36 cellular contexts compared by ENCODE assay signal in genomic region chr5:7446913-7447312, GRCh38. TPM values are rescaled to one million over a fixed set of nuclear protein-coding genes. Genes with fewer than 3 reads are reported as not detected.
"Had no signal": no experiment of that assay in that cellular context is flagged by ENCODE, and none has a peak within 500 bp of the region (broad histone marks: within the 10 kb centered on the region; RNA-seq: fewer than 3 reads in every experiment).

No MANE protein-coding gene starts in this region.

- H3K4me3 ChIP-seq: adrenal gland, body of pancreas, breast epithelium had no signal

- H3K4me1 Mint-ChIP-seq: activated CD4-positive, alpha-beta T cell treated with anti-CD3 and anti-CD28 coated beads, Interleukin-2, amount 10 ng/mL, durations not matched to agents 24 days and 14 days; activated naive CD8-positive, alpha-beta T cell treated with anti-CD3 and anti-CD28 coated beads for 36 hours; activated T-helper 17 cell treated with anti-CD3 and anti-CD28 coated beads, Interleukin-2, amount 50 U/mL, for 72 hours had no signal

- H3K27me3 ChIP-seq: adrenal gland, body of pancreas, brain microvascular endothelial cell, breast epithelium had no signal

- H3K9me3 Mint-ChIP-seq: activated CD4-positive, alpha-beta memory T cell treated with anti-CD3 and anti-CD28 coated beads for 36 hours; activated CD4-positive, alpha-beta T cell treated with anti-CD3 and anti-CD28 coated beads, Interleukin-2, amount 10 ng/mL, durations not matched to agents 24 days and 14 days; activated CD8-positive, alpha-beta T cell treated with anti-CD3 and anti-CD28 coated beads for 36 hours; activated naive CD4-positive, alpha-beta T cell treated with anti-CD3 and anti-CD28 coated beads for 36 hours; activated naive CD8-positive, alpha-beta T cell treated with anti-CD3 and anti-CD28 coated beads for 36 hours; activated T-cell treated with anti-CD3 and anti-CD28 coated beads, Interleukin-2, amount 50 U/mL, for 4 hours; activated T-cell treated with anti-CD3 and anti-CD28 coated beads, Interleukin-2, amount 50 U/mL, for 72 hours; activated T-helper 1 cell treated with anti-CD3 and anti-CD28 coated beads, Interleukin-12 subunit alpha, Interleukin-12 subunit beta, Interleukin-2, Interleukin-4 antibody, amounts not matched to agents 30 ng/mL and 10 ng/mL and 1 ng/mL, durations not matched to agents 14 hours and 24 hours and 36 hours; activated T-helper 17 cell treated with anti-CD3 and anti-CD28 coated beads, Interleukin-2, amount 50 U/mL, for 72 hours; T-helper 1 cell treated with Interleukin-12 subunit alpha and Interleukin-12 subunit beta and Interleukin-4 antibody, amounts not matched to agents 30 μg/mL and 1 μg/mL, for 36 hours; T-helper 2 cell treated with Interferon-gamma antibody and Interleukin-4, amounts not matched to agents 5 μg/mL and 100 μg/mL, for 36 hours had no signal

- H3K4me1 ChIP-seq: adrenal gland, body of pancreas, breast epithelium had no signal

- ATAC-seq: activated CD8-positive, alpha-beta T cell treated with anti-CD3 and anti-CD28 coated beads for 36 hours; activated naive CD4-positive, alpha-beta T cell treated with anti-CD3 and anti-CD28 coated beads, Interleukin-2, amount 50 U/mL, for 72 hours; activated T-cell treated with anti-CD3 and anti-CD28 coated beads, Interleukin-2, amount 50 U/mL, for 4 hours; activated T-cell treated with anti-CD3 and anti-CD28 coated beads, Interleukin-2, amount 50 U/mL, for 72 hours; activated T-helper 17 cell treated with anti-CD3 and anti-CD28 coated beads, Interleukin-2, amount 50 U/mL, for 72 hours; body of pancreas had no signal

- H3K27ac Mint-ChIP-seq: activated CD4-positive, alpha-beta memory T cell treated with anti-CD3 and anti-CD28 coated beads for 36 hours; activated CD4-positive, alpha-beta T cell treated with anti-CD3 and anti-CD28 coated beads, Interleukin-2, amount 10 ng/mL, durations not matched to agents 24 days and 14 days; activated CD8-positive, alpha-beta T cell treated with anti-CD3 and anti-CD28 coated beads for 36 hours; activated naive CD4-positive, alpha-beta T cell treated with anti-CD3 and anti-CD28 coated beads for 36 hours; activated naive CD4-positive, alpha-beta T cell treated with anti-CD3 and anti-CD28 coated beads, Interleukin-2, amount 50 U/mL, for 72 hours; activated naive CD8-positive, alpha-beta T cell treated with anti-CD3 and anti-CD28 coated beads for 36 hours; activated T-cell treated with anti-CD3 and anti-CD28 coated beads, Interleukin-2, amount 50 U/mL, for 72 hours; activated T-helper 1 cell treated with anti-CD3 and anti-CD28 coated beads, Interleukin-12 subunit alpha, Interleukin-12 subunit beta, Interleukin-2, Interleukin-4 antibody, amounts not matched to agents 30 ng/mL and 10 ng/mL and 1 ng/mL, durations not matched to agents 14 hours and 24 hours and 36 hours; activated T-helper 17 cell treated with anti-CD3 and anti-CD28 coated beads, Interleukin-2, amount 50 U/mL, for 72 hours; T-helper 1 cell treated with Interleukin-12 subunit alpha and Interleukin-12 subunit beta and Interleukin-4 antibody, amounts not matched to agents 30 μg/mL and 1 μg/mL, for 36 hours; T-helper 2 cell treated with Interferon-gamma antibody and Interleukin-4, amounts not matched to agents 5 μg/mL and 100 μg/mL, for 36 hours had no signal

- H3K36me3 Mint-ChIP-seq: activated CD4-positive, alpha-beta memory T cell treated with anti-CD3 and anti-CD28 coated beads for 36 hours; activated naive CD4-positive, alpha-beta T cell treated with anti-CD3 and anti-CD28 coated beads, Interleukin-2, amount 50 U/mL, for 72 hours; activated naive CD8-positive, alpha-beta T cell treated with anti-CD3 and anti-CD28 coated beads for 36 hours had no signal

- H3K36me3 ChIP-seq: adrenal gland, brain microvascular endothelial cell, breast epithelium had no signal

- H3K27me3 Mint-ChIP-seq: activated CD4-positive, alpha-beta memory T cell treated with anti-CD3 and anti-CD28 coated beads for 36 hours; activated CD4-positive, alpha-beta T cell treated with anti-CD3 and anti-CD28 coated beads, Interleukin-2, amount 10 ng/mL, durations not matched to agents 24 days and 14 days; activated CD8-positive, alpha-beta T cell treated with anti-CD3 and anti-CD28 coated beads for 36 hours; activated naive CD8-positive, alpha-beta T cell treated with anti-CD3 and anti-CD28 coated beads for 36 hours had no signal

- H3K27ac ChIP-seq: adrenal gland, body of pancreas, brain microvascular endothelial cell, breast epithelium, VCaP had no signal

- H3K9me3 ChIP-seq: adrenal gland, body of pancreas, breast epithelium had no signal

- DNase-seq: activated CD4-positive, alpha-beta memory T cell treated with anti-CD3 and anti-CD28 coated beads for 36 hours; activated CD4-positive, alpha-beta T cell treated with anti-CD3 and anti-CD28 coated beads for 4 hours; activated CD4-positive, alpha-beta T cell treated with anti-CD3 and anti-CD28 coated beads, Interleukin-2, amount 10 ng/mL, durations not matched to agents 24 days and 14 days; activated CD4-positive, alpha-beta T cell treated with anti-CD3 and anti-CD28 coated beads, Interleukin-2, amount 50 U/mL, for 1 hour; activated CD4-positive, alpha-beta T cell treated with anti-CD3 and anti-CD28 coated beads, Interleukin-2, amount 50 U/mL, for 4 hours; activated CD4-positive, CD25-positive, alpha-beta regulatory T cell; activated CD4-positive, CD25-positive, alpha-beta regulatory T cell treated with anti-CD3 and anti-CD28 coated beads, Interleukin-2, amount 50 U/mL, for 72 hours; activated CD8-positive, alpha-beta memory T cell treated with anti-CD3 and anti-CD28 coated beads, Interleukin-2, amount 50 U/mL, for 4 hours; activated CD8-positive, alpha-beta T cell treated with anti-CD3 and anti-CD28 coated beads for 36 hours; activated effector memory CD4-positive, alpha-beta T cell treated with anti-CD3 and anti-CD28 coated beads, Interleukin-2, amount 50 U/mL, for 16 hours; activated gamma-delta T cell treated with Interleukin-2 at 50 U/mL for 16 hours; activated naive CD4-positive, alpha-beta T cell; activated naive CD4-positive, alpha-beta T cell treated with anti-CD3 and anti-CD28 coated beads for 36 hours; activated naive CD4-positive, alpha-beta T cell treated with anti-CD3 and anti-CD28 coated beads, Interleukin-2, amount 50 U/mL, for 16 hours; activated naive CD8-positive, alpha-beta T cell treated with anti-CD3 and anti-CD28 coated beads for 36 hours; activated T-cell treated with anti-CD3 and anti-CD28 coated beads for 4 hours; activated T-cell treated with anti-CD3 and anti-CD28 coated beads, Interleukin-2, amount 50 U/mL, for 1 hour; activated T-cell treated with anti-CD3 and anti-CD28 coated beads, Interleukin-2, amount 50 U/mL, for 4 hours; activated T-cell treated with anti-CD3 and anti-CD28 coated beads, Interleukin-2, amount 50 U/mL, for 72 hours; adrenal gland; amniotic stem cell; aorta; body of pancreas; brain microvascular endothelial cell; central memory CD4-positive, alpha-beta T cell; T-helper 1 cell; T-helper 2 cell; T-helper 9 cell had no signal

- H3K4me3 Mint-ChIP-seq: activated CD4-positive, alpha-beta memory T cell treated with anti-CD3 and anti-CD28 coated beads for 36 hours; activated CD4-positive, alpha-beta T cell treated with anti-CD3 and anti-CD28 coated beads, Interleukin-2, amount 10 ng/mL, durations not matched to agents 24 days and 14 days; activated CD8-positive, alpha-beta T cell treated with anti-CD3 and anti-CD28 coated beads for 36 hours; activated naive CD4-positive, alpha-beta T cell treated with anti-CD3 and anti-CD28 coated beads for 36 hours; activated naive CD8-positive, alpha-beta T cell treated with anti-CD3 and anti-CD28 coated beads for 36 hours; activated T-cell treated with anti-CD3 and anti-CD28 coated beads, Interleukin-2, amount 50 U/mL, for 4 hours; activated T-cell treated with anti-CD3 and anti-CD28 coated beads, Interleukin-2, amount 50 U/mL, for 72 hours; activated T-helper 1 cell treated with anti-CD3 and anti-CD28 coated beads, Interleukin-12 subunit alpha, Interleukin-12 subunit beta, Interleukin-2, Interleukin-4 antibody, amounts not matched to agents 30 ng/mL and 10 ng/mL and 1 ng/mL, durations not matched to agents 14 hours and 24 hours and 36 hours; activated T-helper 17 cell treated with anti-CD3 and anti-CD28 coated beads, Interleukin-2, amount 50 U/mL, for 72 hours; T-helper 1 cell treated with Interleukin-12 subunit alpha and Interleukin-12 subunit beta and Interleukin-4 antibody, amounts not matched to agents 30 μg/mL and 1 μg/mL, for 36 hours; T-helper 2 cell treated with Interferon-gamma antibody and Interleukin-4, amounts not matched to agents 5 μg/mL and 100 μg/mL, for 36 hours had no signal

RNA-seq across cellular contexts. Expression of gene ADCY2, which starts 51.0 kb away (rescaled TPM):
- total RNA-seq: activated CD4-positive, alpha-beta memory T cell treated with anti-CD3 and anti-CD28 coated beads for 36 hours; activated CD4-positive, alpha-beta T cell treated with anti-CD3 and anti-CD28 coated beads, Interleukin-2, amount 10 ng/mL, durations not matched to agents 24 days and 14 days; activated CD8-positive, alpha-beta memory T cell treated with anti-CD3 and anti-CD28 coated beads for 36 hours; activated CD8-positive, alpha-beta T cell treated with anti-CD3 and anti-CD28 coated beads for 36 hours; activated naive CD4-positive, alpha-beta T cell treated with anti-CD3 and anti-CD28 coated beads for 36 hours; activated naive CD4-positive, alpha-beta T cell treated with anti-CD3 and anti-CD28 coated beads, Interleukin-2, amount 50 U/mL, for 72 hours; activated naive CD8-positive, alpha-beta T cell treated with anti-CD3 and anti-CD28 coated beads for 36 hours; activated T-cell treated with anti-CD3 and anti-CD28 coated beads, Interleukin-2, amount 50 U/mL, for 72 hours; activated T-helper 1 cell treated with anti-CD3 and anti-CD28 coated beads, Interleukin-12 subunit alpha, Interleukin-12 subunit beta, Interleukin-2, Interleukin-4 antibody, amounts not matched to agents 30 ng/mL and 10 ng/mL and 1 ng/mL, durations not matched to agents 14 hours and 24 hours and 36 hours; activated T-helper 17 cell treated with anti-CD3 and anti-CD28 coated beads, Interleukin-2, amount 50 U/mL, for 72 hours had no signal
